Comparison of ENCODE assay signal across 8 cellular contexts in genomic region chr3:158801200-158801599, GRCh38. TPM values are rescaled to one million over a fixed set of nuclear protein-coding genes. Genes with fewer than 3 reads are reported as not detected.
DNase-seq lines count a peak whose midpoint lies in the region; ATAC-seq and TF ChIP-seq lines count a peak whose summit lies in the region.

No MANE protein-coding gene starts in this region.

- H3K79me2 ChIP-seq in parathyroid adenoma = no peaks in the 10 kb centered on the region

- H3K27me3 ChIP-seq in gastroesophageal sphincter (no peaks in the 10 kb centered on the region), parathyroid adenoma (ENCODE audit: control insufficient read depth, insufficient read depth, low read length) (no peaks in the 10 kb centered on the region)

- TF ChIP-seq CTCF in gastroesophageal sphincter (IDR thresholded peaks at IDR 0.05) (no peak), parathyroid adenoma (IDR thresholded peaks at IDR 0.05) (no peak)

- no peaks in the 10 kb centered on the region for H3K9me3 Mint-ChIP-seq in activated CD4-positive, alpha-beta memory T cell treated with anti-CD3 and anti-CD28 coated beads for 36 hours

- CTCF ChIA-PET in activated CD4-positive, alpha-beta memory T cell treated with anti-CD3 and anti-CD28 coated beads for 36 hours (lab: Charles Lee) = interaction anchor here (1.1 to 4.9 kb wide), 5 partner anchors 8 to 158 kb away, joined by 4 to 40 read pairs (median 14); partner anchors contain the start of gene GFM1

- H3K4me1 ChIP-seq in gastroesophageal sphincter (peaks cover 3 to 44% (median 15%) of the 10 kb centered on the region in 3 donors), parathyroid adenoma (peaks cover 5% of the 10 kb centered on the region)

- H3K27ac ChIP-seq in gastroesophageal sphincter = peak overlapping the region; percentile 14 to 89 (median 88)
- H3K27ac ChIP-seq in parathyroid adenoma = peak overlapping the region; percentile 60

- peak overlapping the region; percentile 98 for H3K4me2 ChIP-seq in parathyroid adenoma (ENCODE audit: low read length)

- 22% methylated on average over 8 to 11 of the region's 11 CpGs for WGBS in gastroesophageal sphincter (ENCODE audit: low coverage in 1 of 2), 2 donors

- peak overlapping the region; percentile 98 for H2AFZ ChIP-seq in parathyroid adenoma

- H3K9me3 ChIP-seq in gastroesophageal sphincter (no peaks in the 10 kb centered on the region), parathyroid adenoma (ENCODE audit: control insufficient read depth, low read length) (no peaks in the 10 kb centered on the region)

- peaks cover 23% of the 10 kb centered on the region for H3K4me1 Mint-ChIP-seq in activated CD4-positive, alpha-beta memory T cell treated with anti-CD3 and anti-CD28 coated beads for 36 hours (ENCODE audit: low read depth)

- peak overlapping the region; percentile 87 for H3K27ac Mint-ChIP-seq in activated CD4-positive, alpha-beta memory T cell treated with anti-CD3 and anti-CD28 coated beads for 36 hours

- intact Hi-C loops in activated CD4-positive, alpha-beta memory T cell treated with anti-CD3 and anti-CD28 coated beads for 36 hours (cut with micrococcal nuclease) = loop anchor here (1.0 to 10.0 kb wide), 4 partner anchors 10 to 1764 kb away; partner anchors contain the start of genes GFM1, IFT80, KPNA4 and SMC4

- H3K4me3 Mint-ChIP-seq in activated CD4-positive, alpha-beta memory T cell treated with anti-CD3 and anti-CD28 coated beads for 36 hours = peak overlapping the region; percentile 86

- TF ChIP-seq EP300 in gastroesophageal sphincter (IDR thresholded peaks at IDR 0.05) = no peak

- ATAC-seq in gastroesophageal sphincter (no peak), GM21786 (IDR thresholded peaks at IDR 0.05; ENCODE audit: unreplicated experiment) (no peak)

- peak; percentile 2 for DNase-seq in NCI-H1092 treated with DMSO at 0.1 percent for 48 hours (lab: John Stamatoyannopoulos, UW)
- no peak for DNase-seq in NCI-H1092 (lab: John Stamatoyannopoulos, UW)
- no peak for DNase-seq in activated CD4-positive, alpha-beta memory T cell treated with anti-CD3 and anti-CD28 coated beads for 36 hours
- DNase-seq in amniotic stem cell (lab: John Stamatoyannopoulos, UW) = no peak
- DNase-seq in stimulated activated CD4-positive, alpha-beta T cell treated with anti-CD3 and anti-CD28 coated beads, Interleukin-4, amount 100 ng/mL, for 4 hours = no peak

- H3K36me3 Mint-ChIP-seq in activated CD4-positive, alpha-beta memory T cell treated with anti-CD3 and anti-CD28 coated beads for 36 hours = peaks cover 10% of the 10 kb centered on the region

- POLR2A ChIA-PET in activated CD4-positive, alpha-beta memory T cell treated with anti-CD3 and anti-CD28 coated beads for 36 hours (lab: Charles Lee) = interaction anchor here (1.0 to 1.5 kb wide), 4 partner anchors 9 to 157 kb away, joined by 3 to 6 read pairs (median 4); partner anchors contain the start of gene GFM1

- peak overlapping the region; percentile 61 for H3K9ac ChIP-seq in parathyroid adenoma

- H3K36me3 ChIP-seq in gastroesophageal sphincter (peaks cover 0 to 18% of the 10 kb centered on the region in 2 donors), parathyroid adenoma (ENCODE audit: control insufficient read depth, insufficient read depth, low read length) (no peaks in the 10 kb centered on the region)

- TF ChIP-seq POLR2A in gastroesophageal sphincter (IDR thresholded peaks at IDR 0.05) = no peak

- H3K4me3 ChIP-seq in gastroesophageal sphincter (peak overlapping the region; percentile 73 to 86), parathyroid adenoma (ENCODE audit: low read depth, low read length) (peak overlapping the region; percentile 95)

- no peaks in the 10 kb centered on the region for H3K27me3 Mint-ChIP-seq in activated CD4-positive, alpha-beta memory T cell treated with anti-CD3 and anti-CD28 coated beads for 36 hours

RNA-seq across cellular contexts. Expression of gene MFSD1, which starts 0.7 kb away (rescaled TPM):
- total RNA-seq in activated CD4-positive, alpha-beta memory T cell treated with anti-CD3 and anti-CD28 coated beads for 36 hours = 10 to 100 TPM; 11.9 to 12.4 TPM
- 10 to 100 TPM; 36.3 to 93.8 (median 65.2) TPM for total RNA-seq in gastroesophageal sphincter
